In genomic region chr21:43957128-43957571, GRCh38 we compare ENCODE assay signal across 32 cellular contexts. TPM values are rescaled to one million over a fixed set of nuclear protein-coding genes. Genes with fewer than 3 reads are reported as not detected.
DNase-seq lines count a peak whose midpoint lies in the region; ATAC-seq, FAIRE-seq and TF ChIP-seq lines count a peak whose summit lies in the region.
"Had no signal": no experiment of that assay in that cellular context is flagged by ENCODE, and none has a peak within 500 bp of the region (broad histone marks: within the 10 kb centered on the region; RNA-seq: fewer than 3 reads in every experiment).

No MANE protein-coding gene starts in this region.

- H3K4me3 ChIP-seq in GM23338: no peak overlapping the region
- no peak overlapping the region for H3K4me3 ChIP-seq in GM12878
- H3K4me3 ChIP-seq in psoas muscle: no peak overlapping the region
- H3K4me3 ChIP-seq in tibial artery: no peak overlapping the region
- H3K4me3 ChIP-seq: esophagus squamous epithelium, K562, spleen, suprapubic skin, uterus had no signal

- no peak for TF ChIP-seq RAD21 in GM12878 (IDR thresholded peaks at IDR 0.05; ENCODE audit: insufficient read depth, low read depth, low read length)

- H3K4me2 ChIP-seq in GM23338 (no peak overlapping the region), GM12878 (ENCODE audit: control insufficient read depth, insufficient read depth) (peak overlapping the region; percentile 54; the same call in 1 of the 2 replicates)

- H3K9ac ChIP-seq in GM12878 (ENCODE audit: control insufficient read depth, insufficient read depth, low read length): no peak overlapping the region

- H3K4me1 ChIP-seq in GM23338 (ENCODE audit: insufficient read depth) (no peaks in the 10 kb centered on the region), GM12878 (ENCODE audit: control insufficient read depth, insufficient read depth, low read length) (peaks cover 32% of the 10 kb centered on the region), psoas muscle (peaks cover 41% of the 10 kb centered on the region), tibial artery (no peaks in the 10 kb centered on the region)
- H3K4me1 ChIP-seq: BE2C, suprapubic skin, uterus had no signal

- H3K27me3 Mint-ChIP-seq in GM23338 (ENCODE audit: insufficient read depth, low read depth, poor library complexity): peaks cover 1% of the 10 kb centered on the region
- H3K27me3 Mint-ChIP-seq: activated naive CD8-positive, alpha-beta T cell treated with anti-CD3 and anti-CD28 coated beads for 36 hours; effector memory CD8-positive, alpha-beta T cell; T-cell had no signal

- TF ChIP-seq POLR2A in GM12878 (IDR thresholded peaks at IDR 0.05; ENCODE audit: low read depth, low read length): no peak

- BruUV-seq in GM12878 (replicated peaks; lab: Mats Ljungman, UMichigan): no TSS peak

- H3K79me2 ChIP-seq in GM23338 (replicated peaks; ENCODE audit: insufficient read depth) (no peaks in the 10 kb centered on the region), GM12878 (ENCODE audit: control insufficient read depth, insufficient read depth, low read length) (peaks cover 12% of the 10 kb centered on the region)

- POLR2A ChIA-PET in GM12878 (lab: Charles Lee): interaction anchor here (0.6 kb wide), 1 partner anchor 273 kb away, joined by 5 read pairs; no protein-coding TSS in a partner anchor

- SMC1A ChIA-PET in GM12878 (lab: Charles Lee; ENCODE audit: uncharacterized antibody, unreplicated experiment): no interaction called here

- no peak overlapping the region for H3K4me3 Mint-ChIP-seq in GM23338
- H3K4me3 Mint-ChIP-seq: activated CD8-positive, alpha-beta T cell treated with anti-CD3 and anti-CD28 coated beads, Interleukin-2, amount 10 ng/mL, durations not matched to agents 7 days and 5 days; activated naive CD8-positive, alpha-beta T cell treated with anti-CD3 and anti-CD28 coated beads for 36 hours; T-cell had no signal

- no peak overlapping the region for H3K27ac Mint-ChIP-seq in GM23338
- H3K27ac Mint-ChIP-seq: activated CD8-positive, alpha-beta T cell treated with anti-CD3 and anti-CD28 coated beads, Interleukin-2, amount 10 ng/mL, durations not matched to agents 7 days and 5 days; activated naive CD8-positive, alpha-beta T cell treated with anti-CD3 and anti-CD28 coated beads for 36 hours had no signal

- no peaks in the 10 kb centered on the region for H3K27me3 ChIP-seq in GM23338 (ENCODE audit: insufficient read depth)
- no peaks in the 10 kb centered on the region for H3K27me3 ChIP-seq in GM12878 (replicated peaks in 1 of 2; ENCODE audit: control insufficient read depth in 2 of 2, insufficient read depth in 2 of 2, low read length in 1 of 2)
- H3K27me3 ChIP-seq in psoas muscle (ENCODE audit: insufficient read depth in 3 of 3, low read length in 2 of 3): no peaks in the 10 kb centered on the region
- H3K27me3 ChIP-seq in tibial artery: no peaks in the 10 kb centered on the region
- H3K27me3 ChIP-seq: BE2C, esophagus squamous epithelium, spleen, suprapubic skin, uterus had no signal

- no peak overlapping the region for H3K27ac ChIP-seq in GM23338 (ENCODE audit: low read depth)
- peak overlapping the region; percentile 41 for H3K27ac ChIP-seq in GM12878 (ENCODE audit: control insufficient read depth, insufficient read depth)
- no peak overlapping the region for H3K27ac ChIP-seq in psoas muscle
- H3K27ac ChIP-seq in tibial artery: no peak overlapping the region
- H3K27ac ChIP-seq: esophagus squamous epithelium, suprapubic skin, uterus had no signal

- H3K4me1 Mint-ChIP-seq in GM23338: no peaks in the 10 kb centered on the region; the same call in 2 of the 3 replicates

- H3K9me2 ChIP-seq in GM23338 (ENCODE audit: insufficient read depth): no peaks in the 10 kb centered on the region

- DNase-seq in NCI-H2171 treated with DMSO at 0.1 percent for 48 hours (lab: John Stamatoyannopoulos, UW) (peak; percentile 13), NCI-H2171 (lab: John Stamatoyannopoulos, UW) (no peak), GM23338 (ENCODE audit: low spot score) (no peak), GM12878 (ENCODE audit: low read depth, low spot score) (no peak), psoas muscle (peak; percentile 11 to 50), tibial artery (no peak), T-helper 9 cell (no peak)
- DNase-seq: activated CD8-positive, alpha-beta T cell treated with anti-CD3 and anti-CD28 coated beads, Interleukin-2, amount 10 ng/mL, durations not matched to agents 7 days and 5 days; activated effector memory CD4-positive, alpha-beta T cell treated with Interleukin-2 at 50 U/mL for 16 hours; activated naive CD8-positive, alpha-beta T cell treated with anti-CD3 and anti-CD28 coated beads for 36 hours; BE2C; caudate nucleus; COR-L47; cortex of kidney; DMS53; effector memory CD8-positive, alpha-beta T cell; esophagus squamous epithelium; foreskin melanocyte; mesenchymal stem cell; NCI-H1092 treated with DMSO at 0.1 percent for 48 hours; NCI-H1930; NCI-H226; NCI-H774; spleen; stimulated activated CD4-positive, alpha-beta T cell treated with anti-CD3 and anti-CD28 coated beads, Interleukin-2, amount 100 ng/mL, for 48 hours; T-cell; uterus had no signal

- no peaks in the 10 kb centered on the region; the same call in 2 of the 3 replicates for H3K9me3 ChIP-seq in GM12878 (replicated peaks; ENCODE audit: control insufficient read depth, insufficient read depth, low read length)
- no peaks in the 10 kb centered on the region for H3K9me3 ChIP-seq in psoas muscle
- no peaks in the 10 kb centered on the region for H3K9me3 ChIP-seq in tibial artery
- H3K9me3 ChIP-seq: BE2C, esophagus squamous epithelium, spleen, suprapubic skin, uterus had no signal

- no peaks in the 10 kb centered on the region for H4K20me1 ChIP-seq in GM23338 (replicated peaks; ENCODE audit: insufficient read depth)
- H4K20me1 ChIP-seq in GM12878 (ENCODE audit: control insufficient read depth, insufficient read depth): no peaks in the 10 kb centered on the region

- FAIRE-seq in GM12878 (lab: Jason Lieb, UNC): no peak
- FAIRE-seq: A204.1, G401.6, K562 had no signal

- no peak for TF ChIP-seq CTCF in GM23338 (conservative IDR thresholded peaks at IDR 0.05; ENCODE audit: low read depth in 2 of 2)
- TF ChIP-seq CTCF in GM12878 (IDR thresholded peaks at IDR 0.05 in 2 of 3, conservative IDR thresholded peaks at IDR 0.05 in 1 of 3; ENCODE audit: control insufficient read depth in 2 of 3, extremely low read depth in 1 of 3, insufficient read depth in 1 of 3, low read depth in 3 of 3, low read length in 3 of 3): no peak
- TF ChIP-seq CTCF in psoas muscle (IDR thresholded peaks at IDR 0.05): no peak
- TF ChIP-seq CTCF in tibial artery (IDR thresholded peaks at IDR 0.05): no peak

- WGBS in GM12878 (ENCODE audit: insufficient coverage, insufficient replicate concordance, low lambda C conversion rate, missing lambda C conversion rate): 25% methylated on average over 15 of the region's 17 CpGs
- WGBS in psoas muscle, 3 donors: 47 to 55% (median 50%) methylated on average over 11 to 17 of the region's 17 CpGs

- RAD21 ChIA-PET in GM12878 (lab: Charles Lee; ENCODE audit: unreplicated experiment): interaction anchor here (1.0 kb wide), 1 partner anchor 39 kb away, joined by 3 read pairs; no protein-coding TSS in a partner anchor

- peak; percentile 21 for ATAC-seq in GM23338
- peak; percentile 51 for ATAC-seq in GM12878
- no peak for ATAC-seq in psoas muscle
- no peak for ATAC-seq in GM19467 (IDR thresholded peaks at IDR 0.05; ENCODE audit: unreplicated experiment)
- ATAC-seq: activated CD8-positive, alpha-beta T cell treated with anti-CD3 and anti-CD28 coated beads, Interleukin-2, amount 10 ng/mL, durations not matched to agents 7 days and 5 days; effector memory CD8-positive, alpha-beta T cell; K562; T-cell had no signal

- no peaks in the 10 kb centered on the region for H3K9me3 Mint-ChIP-seq in GM23338
- H3K9me3 Mint-ChIP-seq: effector memory CD8-positive, alpha-beta T cell; T-cell had no signal

- intact Hi-C loops in GM12878 (cut with micrococcal nuclease; ENCODE audit: unreplicated experiment): loop anchor here (1.0 kb wide), 1 partner anchor 36 kb away; no protein-coding TSS in a partner anchor
- intact Hi-C loops in psoas muscle (cut with DNase I): no loop called here
- intact Hi-C loops in tibial artery (cut with DNase I; ENCODE audit: low total_unique reads): no loop called here

- H3K36me3 Mint-ChIP-seq in GM23338 (ENCODE audit: low read depth): no peaks in the 10 kb centered on the region

- in situ Hi-C loops in GM12878 (cut with MboI): no loop called here

- H2AFZ ChIP-seq in GM23338 (no peak overlapping the region), GM12878 (ENCODE audit: control insufficient read depth, low read depth, low read length) (no peak overlapping the region)

- CTCF ChIA-PET in GM12878 (lab: Yijun Ruan, JAX): no interaction called here

- no peaks in the 10 kb centered on the region; the same call in 1 of the 2 replicates for H3F3A ChIP-seq in GM23338 (replicated peaks; ENCODE audit: low read depth)

- no peaks in the 10 kb centered on the region for H3K36me3 ChIP-seq in GM23338 (ENCODE audit: insufficient read depth)
- peaks cover 8 to 25% of the 10 kb centered on the region in 2 experiments; a peak in 3 of 4 replicates for H3K36me3 ChIP-seq in GM12878 (ENCODE audit: control insufficient read depth in 2 of 2, insufficient read depth in 2 of 2, low read length in 1 of 2)
- peaks cover 0 to 25% of the 10 kb centered on the region in 2 donors for H3K36me3 ChIP-seq in psoas muscle (ENCODE audit: insufficient read depth in 1 of 2, low read depth in 1 of 2)
- H3K36me3 ChIP-seq in tibial artery: peaks cover 0 to 22% (median 21%) of the 10 kb centered on the region in 3 donors
- H3K36me3 ChIP-seq: BE2C, uterus had no signal

- TF ChIP-seq EP300 in GM12878 (IDR thresholded peaks at IDR 0.05; ENCODE audit: borderline replicate concordance in 1 of 2, control insufficient read depth in 1 of 2, low read depth in 2 of 2, low read length in 2 of 2): no peak

RNA-seq across cellular contexts. Expression of gene TRAPPC10, which starts 55.0 kb away (rescaled TPM):
- total RNA-seq in GM23338 (2014; rRNA removed; shearing (Covaris generic)): 27.1 and 30.9 TPM in 2 replicates
- polyA plus RNA-seq in GM23338 (2016; fragmentation: Nextera tagmentation; extraction: Ambion mirVana) (14.0 and 16.2 TPM in 2 replicates), GM12878 (2011; rRNA removed) (24.5 and 38.7 TPM in 2 replicates), GM12878 (2014; fragmentation: Illumina TruSeq; extraction: Trizol) (33.9 and 34.8 TPM in 2 replicates), GM12878 (2014; fragmentation: Nextera tagmentation; extraction: Ambion mirVana) (1 to 10 TPM; 1.1 to 2.5 TPM), GM12878 (2014; rRNA removed) (27.5 and 28.4 TPM in 2 replicates), GM12878 (2016; fragmentation: Nextera tagmentation; extraction: Ambion mirVana) (10 to 100 TPM in 1 of 2 experiments, 1 to 10 TPM in 1; 5.9 to 14.3 TPM), psoas muscle (10 to 100 TPM in 1 of 3 donors, 1 to 10 TPM in 2; 6.4 to 21.4 (median 8.5) TPM)
- 156 and 162 TPM in 2 replicates for total RNA-seq in GM12878 (2013; cell fraction: nucleolus; rRNA removed)
- total RNA-seq in GM12878 (2014; rRNA removed) (31.0 and 40.9 TPM in 2 replicates), GM12878 (2014; rRNA removed; fragmentation: Illumina TruSeq; extraction: Trizol) (27.5 and 28.9 TPM in 2 replicates), GM12878 (2021) (34.4 and 39.6 TPM in 2 replicates), psoas muscle (10 to 100 TPM; 13.3 to 22.2 (median 20.4) TPM)
- polyA plus RNA-seq in GM12878 (2011; ENCODE audit: low read depth): 12.1 TPM
- 28.0 and 29.3 TPM in 2 replicates for polyA plus RNA-seq in GM12878 (2011; cell fraction: cytosol; rRNA removed)
- polyA plus RNA-seq in GM12878 (2011; cell fraction: nucleus; rRNA removed): 85.3 and 93.6 TPM in 2 replicates
- polyA plus RNA-seq in GM12878 (2012): 15.4 and 19.3 TPM in 2 replicates
- 35.3 and 39.6 TPM in 2 replicates for polyA minus RNA-seq in GM12878 (2011; rRNA and poly(A)+ RNA removed)
- 18.2 and 19.4 TPM in 2 replicates for polyA minus RNA-seq in GM12878 (2011; cell fraction: cytosol; rRNA and poly(A)+ RNA removed)
- 28.7 and 56.4 TPM in 2 replicates for polyA minus RNA-seq in GM12878 (2011; cell fraction: nucleus; rRNA and poly(A)+ RNA removed)

Comparison
In these comparisons a context has a peak if more than half of its experiments do, and no peak if none do; other contexts are left out.
1. DNase-seq: peak in NCI-H2171 treated with DMSO at 0.1 percent for 48 hours (single experiment) and psoas muscle (2 of 2); none in NCI-H2171 (single experiment), GM23338 (single experiment), GM12878 (single experiment), tibial artery (0 of 2) and T-helper 9 cell (single experiment).
2. ATAC-seq: peak in GM23338 (single experiment) and GM12878 (single experiment); none in psoas muscle (0 of 4) and GM19467 (single experiment).